16 cellular contexts compared by ENCODE assay signal in the genomic region with DNA sequence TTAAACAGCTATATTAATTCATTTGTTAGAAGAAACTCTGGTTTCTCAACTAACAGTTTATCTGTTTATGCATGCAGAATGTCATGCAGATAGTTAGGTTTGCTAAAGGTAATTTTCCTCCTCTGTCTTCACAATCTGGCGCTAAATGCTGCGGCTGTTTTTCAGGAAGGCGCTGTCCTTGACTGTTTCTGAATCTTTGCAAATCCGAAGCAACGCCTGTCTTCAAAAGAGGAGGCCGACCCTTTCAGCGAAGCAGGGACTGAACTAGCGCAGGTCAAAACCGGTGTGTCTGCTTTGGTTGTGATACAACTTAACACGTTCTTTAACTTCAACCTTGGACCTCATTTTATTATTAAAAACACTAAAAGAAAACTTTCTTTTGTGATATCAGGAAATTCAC.
A peak's percentile ranks its signal among the peaks of the same experiment; 100 is the strongest.
DNase-seq lines count a peak whose midpoint lies in the region; ATAC-seq lines count a peak whose summit lies in the region.
"Had no signal": no experiment of that assay in that cellular context is flagged by ENCODE, and none has a peak within 500 bp of the region (broad histone marks: within the 10 kb centered on the region; RNA-seq: fewer than 3 reads in every experiment).

No MANE protein-coding gene starts in this region.

- H3K27ac ChIP-seq in caudate nucleus (ENCODE audit: low read depth, low read length) = peak overlapping the region; percentile 58
- H3K27ac ChIP-seq: 22Rv1, SJSA1 had no signal

- H3K36me3 ChIP-seq in neuron (ENCODE audit: insufficient read depth, low read length) = no peaks in the 10 kb centered on the region
- H3K36me3 ChIP-seq: MG63, SJSA1 had no signal

- H3K4me1 ChIP-seq in neuron (ENCODE audit: insufficient read depth, low read length) = peaks cover 5% of the 10 kb centered on the region
- H3K4me1 ChIP-seq: SJSA1 had no signal

- peak; percentile 62 for DNase-seq in DMS153 treated with DMSO at 0.1 percent for 48 hours (lab: John Stamatoyannopoulos, UW; ENCODE audit: unreplicated experiment)
- no peak for DNase-seq in DMS153 (lab: John Stamatoyannopoulos, UW)
- peak; percentile 80 for DNase-seq in NCI-H146 (lab: John Stamatoyannopoulos, UW)
- DNase-seq in caudate nucleus (lab: John Stamatoyannopoulos, UW) = no peak
- DNase-seq in NCI-H748 (lab: John Stamatoyannopoulos, UW; ENCODE audit: unreplicated experiment) = no peak
- DNase-seq: CD8-positive, alpha-beta memory T cell; DND-41; GOT3; MG63; NCI-H1694; NCI-H2107 had no signal

- H3K4me3 ChIP-seq in neuron (ENCODE audit: low read length) = no peak overlapping the region
- H3K4me3 ChIP-seq: MG63, SJSA1 had no signal

- ATAC-seq in HG03460 (IDR thresholded peaks at IDR 0.05; ENCODE audit: unreplicated experiment) = no peak
- no peak for ATAC-seq in GM21619 (IDR thresholded peaks at IDR 0.05; ENCODE audit: unreplicated experiment)

- H3K9me3 ChIP-seq in neuron (ENCODE audit: low read length) = peaks cover 4% of the 10 kb centered on the region
- H3K9me3 ChIP-seq: MG63, SJSA1 had no signal

- H2AFZ ChIP-seq in neuron (ENCODE audit: low read depth, low read length) = peak overlapping the region; percentile 5

- H3K27me3 ChIP-seq in neuron (ENCODE audit: insufficient read depth, low read length) = no peaks in the 10 kb centered on the region
- H3K27me3 ChIP-seq: MG63, SJSA1 had no signal

Comparison
In these comparisons a context has a peak if more than half of its experiments do, and no peak if none do; other contexts are left out.
1. DNase-seq: peak in DMS153 treated with DMSO at 0.1 percent for 48 hours (single experiment) and NCI-H146 (single experiment); none in DMS153 (single experiment), caudate nucleus (0 of 61) and NCI-H748 (single experiment).